In the genomic region with DNA sequence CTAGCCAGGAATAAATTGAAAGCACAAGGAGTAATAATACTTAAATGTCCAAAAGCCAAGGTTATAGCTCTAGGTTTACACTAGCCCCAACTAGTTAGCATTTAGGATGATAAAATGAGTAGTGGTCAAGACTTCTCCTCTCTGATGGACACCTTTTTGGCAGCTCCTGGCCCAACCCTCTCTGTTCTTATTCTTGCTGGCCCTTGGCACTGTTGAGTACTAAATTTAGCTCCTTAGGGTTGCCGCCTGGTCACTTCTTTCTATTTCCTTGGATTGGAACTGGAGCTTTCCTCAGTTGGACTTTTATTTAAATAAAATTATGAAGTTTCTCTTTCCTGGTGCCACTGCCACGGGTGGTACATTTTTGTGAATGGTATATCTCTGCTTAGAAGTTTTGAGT, we compare ENCODE assay signal across 1 cellular context.
TF ChIP-seq lines count a peak whose summit lies in the region.

No MANE protein-coding gene starts in this region.

TF ChIP-seq in GM23338, 12 proteins besides CTCF, POLR2A, EP300 and RAD21 (continued from another document):
- TF ChIP-seq, protein P1, sequence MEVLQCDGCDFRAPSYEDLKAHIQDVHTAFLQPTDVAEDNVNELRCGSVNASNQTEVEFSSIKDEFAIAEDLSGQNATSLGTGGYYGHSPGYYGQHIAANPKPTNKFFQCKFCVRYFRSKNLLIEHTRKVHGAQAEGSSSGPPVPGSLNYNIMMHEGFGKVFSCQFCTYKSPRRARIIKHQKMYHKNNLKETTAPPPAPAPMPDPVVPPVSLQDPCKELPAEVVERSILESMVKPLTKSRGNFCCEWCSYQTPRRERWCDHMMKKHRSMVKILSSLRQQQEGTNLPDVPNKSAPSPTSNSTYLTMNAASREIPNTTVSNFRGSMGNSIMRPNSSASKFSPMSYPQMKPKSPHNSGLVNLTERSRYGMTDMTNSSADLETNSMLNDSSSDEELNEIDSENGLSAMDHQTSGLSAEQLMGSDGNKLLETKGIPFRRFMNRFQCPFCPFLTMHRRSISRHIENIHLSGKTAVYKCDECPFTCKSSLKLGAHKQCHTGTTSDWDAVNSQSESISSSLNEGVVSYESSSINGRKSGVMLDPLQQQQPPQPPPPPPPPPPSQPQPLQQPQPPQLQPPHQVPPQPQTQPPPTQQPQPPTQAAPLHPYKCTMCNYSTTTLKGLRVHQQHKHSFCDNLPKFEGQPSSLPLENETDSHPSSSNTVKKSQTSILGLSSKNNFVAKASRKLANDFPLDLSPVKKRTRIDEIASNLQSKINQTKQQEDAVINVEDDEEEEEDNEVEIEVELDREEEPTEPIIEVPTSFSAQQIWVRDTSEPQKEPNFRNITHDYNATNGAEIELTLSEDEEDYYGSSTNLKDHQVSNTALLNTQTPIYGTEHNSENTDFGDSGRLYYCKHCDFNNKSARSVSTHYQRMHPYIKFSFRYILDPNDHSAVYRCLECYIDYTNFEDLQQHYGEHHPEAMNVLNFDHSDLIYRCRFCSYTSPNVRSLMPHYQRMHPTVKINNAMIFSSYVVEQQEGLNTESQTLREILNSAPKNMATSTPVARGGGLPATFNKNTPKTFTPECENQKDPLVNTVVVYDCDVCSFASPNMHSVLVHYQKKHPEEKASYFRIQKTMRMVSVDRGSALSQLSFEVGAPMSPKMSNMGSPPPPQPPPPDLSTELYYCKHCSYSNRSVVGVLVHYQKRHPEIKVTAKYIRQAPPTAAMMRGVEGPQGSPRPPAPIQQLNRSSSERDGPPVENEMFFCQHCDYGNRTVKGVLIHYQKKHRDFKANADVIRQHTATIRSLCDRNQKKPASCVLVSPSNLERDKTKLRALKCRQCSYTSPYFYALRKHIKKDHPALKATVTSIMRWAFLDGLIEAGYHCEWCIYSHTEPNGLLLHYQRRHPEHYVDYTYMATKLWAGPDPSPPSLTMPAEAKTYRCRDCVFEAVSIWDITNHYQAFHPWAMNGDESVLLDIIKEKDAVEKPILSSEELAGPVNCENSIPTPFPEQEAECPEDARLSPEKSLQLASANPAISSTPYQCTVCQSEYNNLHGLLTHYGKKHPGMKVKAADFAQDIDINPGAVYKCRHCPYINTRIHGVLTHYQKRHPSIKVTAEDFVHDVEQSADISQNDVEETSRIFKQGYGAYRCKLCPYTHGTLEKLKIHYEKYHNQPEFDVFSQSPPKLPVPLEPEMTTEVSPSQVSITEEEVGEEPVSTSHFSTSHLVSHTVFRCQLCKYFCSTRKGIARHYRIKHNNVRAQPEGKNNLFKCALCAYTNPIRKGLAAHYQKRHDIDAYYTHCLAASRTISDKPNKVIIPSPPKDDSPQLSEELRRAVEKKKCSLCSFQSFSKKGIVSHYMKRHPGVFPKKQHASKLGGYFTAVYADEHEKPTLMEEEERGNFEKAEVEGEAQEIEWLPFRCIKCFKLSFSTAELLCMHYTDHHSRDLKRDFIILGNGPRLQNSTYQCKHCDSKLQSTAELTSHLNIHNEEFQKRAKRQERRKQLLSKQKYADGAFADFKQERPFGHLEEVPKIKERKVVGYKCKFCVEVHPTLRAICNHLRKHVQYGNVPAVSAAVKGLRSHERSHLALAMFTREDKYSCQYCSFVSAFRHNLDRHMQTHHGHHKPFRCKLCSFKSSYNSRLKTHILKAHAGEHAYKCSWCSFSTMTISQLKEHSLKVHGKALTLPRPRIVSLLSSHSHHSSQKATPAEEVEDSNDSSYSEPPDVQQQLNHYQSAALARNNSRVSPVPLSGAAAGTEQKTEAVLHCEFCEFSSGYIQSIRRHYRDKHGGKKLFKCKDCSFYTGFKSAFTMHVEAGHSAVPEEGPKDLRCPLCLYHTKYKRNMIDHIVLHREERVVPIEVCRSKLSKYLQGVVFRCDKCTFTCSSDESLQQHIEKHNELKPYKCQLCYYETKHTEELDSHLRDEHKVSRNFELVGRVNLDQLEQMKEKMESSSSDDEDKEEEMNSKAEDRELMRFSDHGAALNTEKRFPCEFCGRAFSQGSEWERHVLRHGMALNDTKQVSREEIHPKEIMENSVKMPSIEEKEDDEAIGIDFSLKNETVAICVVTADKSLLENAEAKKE (CRISPR knock-in tag; IDR thresholded peaks at IDR 0.05), result no peak
- TF ChIP-seq, protein P2, sequence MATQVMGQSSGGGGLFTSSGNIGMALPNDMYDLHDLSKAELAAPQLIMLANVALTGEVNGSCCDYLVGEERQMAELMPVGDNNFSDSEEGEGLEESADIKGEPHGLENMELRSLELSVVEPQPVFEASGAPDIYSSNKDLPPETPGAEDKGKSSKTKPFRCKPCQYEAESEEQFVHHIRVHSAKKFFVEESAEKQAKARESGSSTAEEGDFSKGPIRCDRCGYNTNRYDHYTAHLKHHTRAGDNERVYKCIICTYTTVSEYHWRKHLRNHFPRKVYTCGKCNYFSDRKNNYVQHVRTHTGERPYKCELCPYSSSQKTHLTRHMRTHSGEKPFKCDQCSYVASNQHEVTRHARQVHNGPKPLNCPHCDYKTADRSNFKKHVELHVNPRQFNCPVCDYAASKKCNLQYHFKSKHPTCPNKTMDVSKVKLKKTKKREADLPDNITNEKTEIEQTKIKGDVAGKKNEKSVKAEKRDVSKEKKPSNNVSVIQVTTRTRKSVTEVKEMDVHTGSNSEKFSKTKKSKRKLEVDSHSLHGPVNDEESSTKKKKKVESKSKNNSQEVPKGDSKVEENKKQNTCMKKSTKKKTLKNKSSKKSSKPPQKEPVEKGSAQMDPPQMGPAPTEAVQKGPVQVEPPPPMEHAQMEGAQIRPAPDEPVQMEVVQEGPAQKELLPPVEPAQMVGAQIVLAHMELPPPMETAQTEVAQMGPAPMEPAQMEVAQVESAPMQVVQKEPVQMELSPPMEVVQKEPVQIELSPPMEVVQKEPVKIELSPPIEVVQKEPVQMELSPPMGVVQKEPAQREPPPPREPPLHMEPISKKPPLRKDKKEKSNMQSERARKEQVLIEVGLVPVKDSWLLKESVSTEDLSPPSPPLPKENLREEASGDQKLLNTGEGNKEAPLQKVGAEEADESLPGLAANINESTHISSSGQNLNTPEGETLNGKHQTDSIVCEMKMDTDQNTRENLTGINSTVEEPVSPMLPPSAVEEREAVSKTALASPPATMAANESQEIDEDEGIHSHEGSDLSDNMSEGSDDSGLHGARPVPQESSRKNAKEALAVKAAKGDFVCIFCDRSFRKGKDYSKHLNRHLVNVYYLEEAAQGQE (IDR thresholded peaks at IDR 0.05; ENCODE audit: unreplicated experiment), result no peak
- TF ChIP-seq POLR2AphosphoS5 (IDR thresholded peaks at IDR 0.05; ENCODE audit: low read depth) (no peak), ZNF331 (CRISPR knock-in tag; IDR thresholded peaks at IDR 0.05; ENCODE audit: low read depth) (no peak), EZH2phosphoT487 (IDR thresholded peaks at IDR 0.05; ENCODE audit: unreplicated experiment) (no peak), NANOG (IDR thresholded peaks at IDR 0.05; ENCODE audit: borderline replicate concordance) (no peak), ZNF114 (CRISPR knock-in tag; IDR thresholded peaks at IDR 0.05) (no peak)
